Comparison of ENCODE assay signal across 8 cellular contexts in genomic region chr4:82201805-82202636, GRCh38.
DNase-seq lines count a peak whose midpoint lies in the region; ATAC-seq, FAIRE-seq and TF ChIP-seq lines count a peak whose summit lies in the region.

No MANE protein-coding gene starts in this region.

- no peak overlapping the region for H2AFZ ChIP-seq in keratinocyte (ENCODE audit: control insufficient read depth, low read length)

- no peak overlapping the region for H3K27ac ChIP-seq in keratinocyte (ENCODE audit: control insufficient read depth, insufficient read depth, low read length)

- H3K9me3 ChIP-seq in adipocyte (ENCODE audit: control insufficient read depth, low read length) (peaks cover 10% of the 10 kb centered on the region), keratinocyte (ENCODE audit: control insufficient read depth, low read depth, low read length) (no peaks in the 10 kb centered on the region)

- H3K36me3 ChIP-seq in adipocyte (ENCODE audit: control insufficient read depth, insufficient read depth, low read length, severe bottlenecking), result no peaks in the 10 kb centered on the region
- H3K36me3 ChIP-seq in keratinocyte (ENCODE audit: control insufficient read depth in 2 of 2, extremely low read depth in 1 of 2, insufficient read depth in 2 of 2, low read length in 2 of 2), result no peaks in the 10 kb centered on the region

- H3K9me1 ChIP-seq in keratinocyte (ENCODE audit: control insufficient read depth, extremely low read depth, insufficient read depth, low read length), result no peaks in the 10 kb centered on the region

- no peak overlapping the region for H3K4me2 ChIP-seq in keratinocyte (ENCODE audit: control insufficient read depth, extremely low read depth, insufficient read depth, low read depth, low read length)

- peak; percentile 17 to 31 for DNase-seq in activated CD4-positive, alpha-beta T cell treated with anti-CD3 and anti-CD28 coated beads for 24 hours (ENCODE audit: low read depth in 2 of 2)
- DNase-seq in activated CD4-positive, alpha-beta T cell treated with anti-CD3 and anti-CD28 coated beads for 1 hour, result no peak
- DNase-seq in LHCN-M2 (ENCODE audit: low read depth), result peak; percentile 32
- peak; percentile 18 for DNase-seq in RCC 7860 (ENCODE audit: low spot score)
- peak; percentile 51 for DNase-seq in adipocyte (ENCODE audit: low read depth)
- DNase-seq in keratinocyte (ENCODE audit: low read depth, low spot score), result no peak
- DNase-seq in stimulated activated CD8-positive, alpha-beta memory T cell treated with anti-CD3 and anti-CD28 coated beads, Interleukin-15, amount 100 ng/mL, for 48 hours (ENCODE audit: low read depth in 2 of 2), result peak; percentile 4 to 12

- H3K27me3 ChIP-seq in adipocyte (replicated peaks; ENCODE audit: control insufficient read depth, insufficient read depth, low read length), result no peaks in the 10 kb centered on the region
- no peaks in the 10 kb centered on the region for H3K27me3 ChIP-seq in keratinocyte (ENCODE audit: control insufficient read depth, extremely low read depth, insufficient read depth, low read length)

- H3K4me1 ChIP-seq in adipocyte (ENCODE audit: control insufficient read depth, insufficient read depth, low read length) (no peaks in the 10 kb centered on the region), keratinocyte (ENCODE audit: control insufficient read depth, extremely low read depth, insufficient read depth, low read length) (no peaks in the 10 kb centered on the region)

- no peak for ATAC-seq in HG02970 (IDR thresholded peaks at IDR 0.05; ENCODE audit: low FRiP score, unreplicated experiment)

- no peaks in the 10 kb centered on the region for H3K79me2 ChIP-seq in keratinocyte (ENCODE audit: control insufficient read depth, insufficient read depth, low read length)

- H3K9ac ChIP-seq in adipocyte (ENCODE audit: low read length), result no peak overlapping the region
- no peak overlapping the region for H3K9ac ChIP-seq in keratinocyte (ENCODE audit: control insufficient read depth, extremely low read depth, insufficient read depth, low read length)

- dilution Hi-C loops in keratinocyte (cut with MboI; ENCODE audit: extremely low pct_ligation_motif_present, low sequenced_read_pairs), result no loop called here

- FAIRE-seq in RCC 7860 (lab: Jason Lieb, UNC), result no peak
- peak; percentile 67 for FAIRE-seq in keratinocyte (lab: Jason Lieb, UNC)

- H4K20me1 ChIP-seq in keratinocyte (ENCODE audit: control insufficient read depth, extremely low read depth, insufficient read depth, low read length), result no peaks in the 10 kb centered on the region

- TF ChIP-seq CTCF in keratinocyte (optimal IDR thresholded peaks at IDR 0.05 in 1 of 3, IDR thresholded peaks at IDR 0.05 in 1 of 3, conservative IDR thresholded peaks at IDR 0.05 in 1 of 3; ENCODE audit: extremely low read depth in 1 of 3, insufficient read depth in 2 of 3, low read length in 3 of 3), result peak; percentile 57 to 72 (median 70)

- no peak overlapping the region for H3K4me3 ChIP-seq in adipocyte (ENCODE audit: low read length)
- no peak overlapping the region for H3K4me3 ChIP-seq in keratinocyte (ENCODE audit: control insufficient read depth in 2 of 3, extremely low read depth in 1 of 3, insufficient read depth in 2 of 3, low read depth in 1 of 3, low read length in 3 of 3)

Comparison
In these comparisons a context has a peak if more than half of its experiments do, and no peak if none do; other contexts are left out.
1. DNase-seq: peak in activated CD4-positive, alpha-beta T cell treated with anti-CD3 and anti-CD28 coated beads for 24 hours (2 of 2), LHCN-M2 (single experiment), RCC 7860 (single experiment), adipocyte (single experiment) and stimulated activated CD8-positive, alpha-beta memory T cell treated with anti-CD3 and anti-CD28 coated beads, Interleukin-15, amount 100 ng/mL, for 48 hours (2 of 2); none in activated CD4-positive, alpha-beta T cell treated with anti-CD3 and anti-CD28 coated beads for 1 hour (single experiment) and keratinocyte (single experiment).